ENCODE assay signal across 13 cellular contexts in genomic region chr11:71947498-71947897, GRCh38. TPM values are rescaled to one million over a fixed set of nuclear protein-coding genes. Genes with fewer than 3 reads are reported as not detected.
A peak's percentile ranks its signal among the peaks of the same experiment; 100 is the strongest.
DNase-seq lines count a peak whose midpoint lies in the region; ATAC-seq, FAIRE-seq and TF ChIP-seq lines count a peak whose summit lies in the region.
"Had no signal": no experiment of that assay in that cellular context is flagged by ENCODE, and none has a peak within 500 bp of the region (broad histone marks: within the 10 kb centered on the region; RNA-seq: fewer than 3 reads in every experiment).

No MANE protein-coding gene starts in this region.

- H3K27ac ChIP-seq in endothelial cell of umbilical vein (ENCODE audit: insufficient read depth, low read depth, low read length), result peak overlapping the region; percentile 89
- no peak overlapping the region for H3K27ac ChIP-seq in CD8-positive, alpha-beta T cell (ENCODE audit: low read depth, low read length)
- H3K27ac ChIP-seq: adrenal gland, neutrophil had no signal

- H3K4me3 ChIP-seq in endothelial cell of umbilical vein (replicated peaks in 1 of 3; ENCODE audit: insufficient read depth in 1 of 3, low read depth in 1 of 3, low read length in 3 of 3), result no peak overlapping the region
- no peak overlapping the region for H3K4me3 ChIP-seq in CD8-positive, alpha-beta T cell (ENCODE audit: low read depth, low read length)
- H3K4me3 ChIP-seq: adrenal gland had no signal

- TF ChIP-seq CTCF in endothelial cell of umbilical vein (IDR thresholded peaks at IDR 0.05; ENCODE audit: extremely low read depth in 1 of 2, insufficient read depth in 1 of 2, low read depth in 1 of 2, low read length in 2 of 2), result no peak
- TF ChIP-seq CTCF in CD8-positive, alpha-beta T cell (IDR thresholded peaks at IDR 0.05), result no peak

- intact Hi-C loops in activated CD4-positive, alpha-beta T cell treated with anti-CD3 and anti-CD28 coated beads for 36 hours (cut with DNase I, micrococcal nuclease), result no loop called here
- intact Hi-C loops in endothelial cell of umbilical vein (cut with micrococcal nuclease), result no loop called here
- intact Hi-C loops in CD8-positive, alpha-beta T cell (cut with DNase I, micrococcal nuclease), result no loop called here

- H2AFZ ChIP-seq in endothelial cell of umbilical vein (ENCODE audit: low read depth, low read length), result no peak overlapping the region

- H3K4me3 Mint-ChIP-seq in activated CD4-positive, alpha-beta T cell treated with anti-CD3 and anti-CD28 coated beads for 36 hours, result no peak overlapping the region
- H3K4me3 Mint-ChIP-seq in CD8-positive, alpha-beta T cell, result no peak overlapping the region
- H3K4me3 Mint-ChIP-seq in naive thymus-derived CD8-positive, alpha-beta T cell, result no peak overlapping the region

- dilution Hi-C loops in endothelial cell of umbilical vein (cut with MboI; ENCODE audit: extremely low pct_ligation_motif_present, low sequenced_read_pairs), result no loop called here

- ATAC-seq in activated CD4-positive, alpha-beta T cell treated with anti-CD3 and anti-CD28 coated beads for 36 hours, result peak; percentile 48
- ATAC-seq in CD8-positive, alpha-beta T cell, result no peak
- no peak for ATAC-seq in naive thymus-derived CD8-positive, alpha-beta T cell

- peaks cover 4% of the 10 kb centered on the region for H3K36me3 Mint-ChIP-seq in activated CD4-positive, alpha-beta T cell treated with anti-CD3 and anti-CD28 coated beads for 36 hours (ENCODE audit: low read depth)
- H3K36me3 Mint-ChIP-seq in CD8-positive, alpha-beta T cell, result peaks cover 13% of the 10 kb centered on the region
- peaks cover 0 to 21% (median 0%) of the 10 kb centered on the region in 3 donors for H3K36me3 Mint-ChIP-seq in naive thymus-derived CD8-positive, alpha-beta T cell

- no peaks in the 10 kb centered on the region for H3K36me3 ChIP-seq in endothelial cell of umbilical vein (ENCODE audit: control insufficient read depth in 2 of 2, extremely low read depth in 1 of 2, insufficient read depth in 2 of 2, low read length in 2 of 2)
- H3K36me3 ChIP-seq in CD8-positive, alpha-beta T cell (ENCODE audit: insufficient read depth, low read length), result no peaks in the 10 kb centered on the region
- H3K36me3 ChIP-seq: adrenal gland, neutrophil had no signal

- DNase-seq in activated CD4-positive, alpha-beta T cell treated with anti-CD3 and anti-CD28 coated beads for 36 hours, result no peak
- no peak for DNase-seq in activated CD4-positive, alpha-beta T cell treated with anti-CD3 and anti-CD28 coated beads, Interleukin-2, amount 50 U/mL, for 48 hours
- DNase-seq in RCC 7860 (ENCODE audit: low spot score), result peak; percentile 25
- no peak for DNase-seq in endothelial cell of umbilical vein (ENCODE audit: low read depth, low spot score)
- DNase-seq in renal cortical epithelial cell (ENCODE audit: low read depth), result peak; percentile 50
- no peak for DNase-seq in SKM-1 treated with dmso at 0.1 percent for 144 hours (lab: John Stamatoyannopoulos, UW; ENCODE audit: unreplicated experiment)
- DNase-seq in CD8-positive, alpha-beta T cell, result no peak
- DNase-seq in naive thymus-derived CD8-positive, alpha-beta T cell, result no peak
- DNase-seq: activated CD8-positive, alpha-beta memory T cell treated with anti-CD3 and anti-CD28 coated beads, Interleukin-2, amount 50 U/mL, for 48 hours; H7; NCI-H2107 had no signal

- BruUV-seq in endothelial cell of umbilical vein (replicated peaks; lab: Mats Ljungman, UMichigan), result no TSS peak

- peaks cover 82% of the 10 kb centered on the region for H3K79me2 ChIP-seq in endothelial cell of umbilical vein (ENCODE audit: control insufficient read depth, insufficient read depth, low read length)

- CTCF ChIA-PET in activated CD4-positive, alpha-beta T cell treated with anti-CD3 and anti-CD28 coated beads for 36 hours (lab: Charles Lee), result interaction anchor here (0.6 kb wide), 1 partner anchor 91 kb away, joined by 3 read pairs; no protein-coding TSS in a partner anchor
- CTCF ChIA-PET in endothelial cell of umbilical vein (lab: Charles Lee), result interaction anchor here (1.2 to 1.5 kb wide), 3 partner anchors 14 to 30 kb away, joined by 3 to 4 read pairs (median 4); no protein-coding TSS in a partner anchor
- CTCF ChIA-PET in CD8-positive, alpha-beta T cell (lab: Charles Lee), result no interaction called here

- H3K9ac ChIP-seq in endothelial cell of umbilical vein (replicated peaks; ENCODE audit: extremely low read depth, insufficient read depth, low read length), result no peak overlapping the region

- no peaks in the 10 kb centered on the region for H3K9me1 ChIP-seq in endothelial cell of umbilical vein (replicated peaks; ENCODE audit: control insufficient read depth, extremely low read depth, insufficient read depth, low read length)

- POLR2A ChIA-PET in activated CD4-positive, alpha-beta T cell treated with anti-CD3 and anti-CD28 coated beads for 36 hours (lab: Charles Lee), result no interaction called here
- POLR2A ChIA-PET in endothelial cell of umbilical vein (lab: Charles Lee), result no interaction called here
- POLR2A ChIA-PET in CD8-positive, alpha-beta T cell (lab: Charles Lee), result no interaction called here
- POLR2A ChIA-PET in naive thymus-derived CD8-positive, alpha-beta T cell (lab: Charles Lee), result no interaction called here

- H3K27me3 ChIP-seq in endothelial cell of umbilical vein (ENCODE audit: control insufficient read depth in 2 of 2, insufficient read depth in 2 of 2, low read length in 2 of 2), result no peaks in the 10 kb centered on the region
- no peaks in the 10 kb centered on the region for H3K27me3 ChIP-seq in CD8-positive, alpha-beta T cell (ENCODE audit: insufficient read depth, low read length)
- H3K27me3 ChIP-seq: adrenal gland, neutrophil had no signal

- peak overlapping the region; percentile 28 for H3K27ac Mint-ChIP-seq in activated CD4-positive, alpha-beta T cell treated with anti-CD3 and anti-CD28 coated beads for 36 hours
- no peak overlapping the region for H3K27ac Mint-ChIP-seq in CD8-positive, alpha-beta T cell
- H3K27ac Mint-ChIP-seq in naive thymus-derived CD8-positive, alpha-beta T cell, result peak overlapping the region in 2 of 10 donors; percentile 3 to 31

- H3K4me1 ChIP-seq in endothelial cell of umbilical vein (ENCODE audit: control insufficient read depth, extremely low read depth, insufficient read depth, low read length), result peaks cover 64% of the 10 kb centered on the region
- H3K4me1 ChIP-seq in CD8-positive, alpha-beta T cell (ENCODE audit: insufficient read depth, low read length), result no peaks in the 10 kb centered on the region

- no peak for TF ChIP-seq POLR2A in endothelial cell of umbilical vein (IDR thresholded peaks at IDR 0.05; ENCODE audit: low read depth, low read length)

- H3K4me1 Mint-ChIP-seq in activated CD4-positive, alpha-beta T cell treated with anti-CD3 and anti-CD28 coated beads for 36 hours, result peaks cover 26% of the 10 kb centered on the region
- peaks cover 13% of the 10 kb centered on the region for H3K4me1 Mint-ChIP-seq in CD8-positive, alpha-beta T cell (ENCODE audit: low read depth)
- H3K4me1 Mint-ChIP-seq in naive thymus-derived CD8-positive, alpha-beta T cell, result peaks cover 11 to 31% (median 25%) of the 10 kb centered on the region in 4 donors

- H4K20me1 ChIP-seq in endothelial cell of umbilical vein (replicated peaks; ENCODE audit: control insufficient read depth, extremely low read depth, insufficient read depth, low read length), result no peaks in the 10 kb centered on the region

- H3K9me3 Mint-ChIP-seq in activated CD4-positive, alpha-beta T cell treated with anti-CD3 and anti-CD28 coated beads for 36 hours (ENCODE audit: low read depth), result no peaks in the 10 kb centered on the region
- H3K9me3 Mint-ChIP-seq in CD8-positive, alpha-beta T cell, result no peaks in the 10 kb centered on the region
- no peaks in the 10 kb centered on the region for H3K9me3 Mint-ChIP-seq in naive thymus-derived CD8-positive, alpha-beta T cell

- H3K9me3 ChIP-seq in endothelial cell of umbilical vein (replicated peaks; ENCODE audit: control insufficient read depth, insufficient read depth, low read length), result no peaks in the 10 kb centered on the region
- no peaks in the 10 kb centered on the region for H3K9me3 ChIP-seq in CD8-positive, alpha-beta T cell (ENCODE audit: low read length)
- H3K9me3 ChIP-seq: adrenal gland, neutrophil had no signal

- H3K4me2 ChIP-seq in endothelial cell of umbilical vein (ENCODE audit: insufficient read depth, low read length), result no peak overlapping the region

- FAIRE-seq in RCC 7860 (lab: Jason Lieb, UNC), result no peak
- FAIRE-seq in endothelial cell of umbilical vein (lab: Jason Lieb, UNC), result no peak

- no peaks in the 10 kb centered on the region for H3K27me3 Mint-ChIP-seq in activated CD4-positive, alpha-beta T cell treated with anti-CD3 and anti-CD28 coated beads for 36 hours
- no peaks in the 10 kb centered on the region for H3K27me3 Mint-ChIP-seq in CD8-positive, alpha-beta T cell (ENCODE audit: low read depth)
- H3K27me3 Mint-ChIP-seq in naive thymus-derived CD8-positive, alpha-beta T cell, result no peaks in the 10 kb centered on the region

RNA-seq across cellular contexts. Expression of gene RNF121, which starts 18.7 kb away (rescaled TPM):
- 10 to 100 TPM; 28.7 to 29.5 TPM for total RNA-seq in activated CD4-positive, alpha-beta T cell treated with anti-CD3 and anti-CD28 coated beads for 36 hours
- total RNA-seq in endothelial cell of umbilical vein (61.4 and 61.7 TPM in 2 replicates), renal cortical epithelial cell (44.1 and 84.4 TPM in 2 replicates)
- polyA plus RNA-seq in endothelial cell of umbilical vein, result 86.6 and 99.9 TPM in 2 replicates
- polyA plus RNA-seq in endothelial cell of umbilical vein (2011; cell fraction: cytosol; rRNA removed), result 74.3 and 92.8 TPM in 2 replicates
- 173 and 190 TPM in 2 replicates for polyA plus RNA-seq in endothelial cell of umbilical vein (2011; cell fraction: nucleus; rRNA removed)
- polyA plus RNA-seq in endothelial cell of umbilical vein (2012), result 136 and 160 TPM in 2 replicates
- polyA minus RNA-seq in endothelial cell of umbilical vein, result 202 and 205 TPM in 2 replicates
- polyA minus RNA-seq in endothelial cell of umbilical vein (2011; cell fraction: cytosol; rRNA and poly(A)+ RNA removed), result 20.1 TPM
- 87.9 and 123 TPM in 2 replicates for polyA minus RNA-seq in endothelial cell of umbilical vein (2011; cell fraction: nucleus; rRNA and poly(A)+ RNA removed)
- total RNA-seq in CD8-positive, alpha-beta T cell, result 1 to 10 TPM; 8.5 to 9.0 TPM
- total RNA-seq in naive thymus-derived CD8-positive, alpha-beta T cell, result 10 to 100 TPM; 26.1 to 32.0 TPM
- 1 to 10 TPM; 5.7 to 9.4 (median 7.7) TPM for polyA plus RNA-seq in naive thymus-derived CD8-positive, alpha-beta T cell

RNA-seq across cellular contexts. Expression of gene XNDC1N, which starts 19.1 kb away (rescaled TPM):
- total RNA-seq in activated CD4-positive, alpha-beta T cell treated with anti-CD3 and anti-CD28 coated beads for 36 hours, result 10 to 100 TPM; 11.3 to 19.0 TPM
- total RNA-seq in endothelial cell of umbilical vein (8.9 and 9.0 TPM in 2 replicates), renal cortical epithelial cell (8.5 and 10.5 TPM in 2 replicates)
- polyA plus RNA-seq in endothelial cell of umbilical vein, result 3.0 and 3.5 TPM in 2 replicates
- polyA plus RNA-seq in endothelial cell of umbilical vein (2011; cell fraction: cytosol; rRNA removed), result 3.7 and 4.2 TPM in 2 replicates
- 9.4 and 13.4 TPM in 2 replicates for polyA plus RNA-seq in endothelial cell of umbilical vein (2011; cell fraction: nucleus; rRNA removed)
- polyA plus RNA-seq in endothelial cell of umbilical vein (2012), result 3.5 and 4.3 TPM in 2 replicates
- 9.9 and 11.6 TPM in 2 replicates for polyA minus RNA-seq in endothelial cell of umbilical vein
- 12.6 TPM for polyA minus RNA-seq in endothelial cell of umbilical vein (2011; cell fraction: cytosol; rRNA and poly(A)+ RNA removed)
- 22.2 and 23.2 TPM in 2 replicates for polyA minus RNA-seq in endothelial cell of umbilical vein (2011; cell fraction: nucleus; rRNA and poly(A)+ RNA removed)
- 10 to 100 TPM; 11.7 to 12.6 TPM for total RNA-seq in CD8-positive, alpha-beta T cell
- total RNA-seq in naive thymus-derived CD8-positive, alpha-beta T cell, result 10 to 100 TPM; 24.3 to 26.5 TPM
- 1 to 10 TPM; 2.6 to 7.4 (median 6.2) TPM for polyA plus RNA-seq in naive thymus-derived CD8-positive, alpha-beta T cell

RNA-seq across cellular contexts. Expression of gene IL18BP, which starts 51.2 kb away (rescaled TPM):
- total RNA-seq in activated CD4-positive, alpha-beta T cell treated with anti-CD3 and anti-CD28 coated beads for 36 hours, result 10 to 100 TPM in 1 of 2 experiments, 1 to 10 TPM in 1; 8.4 to 10.2 TPM
- total RNA-seq in endothelial cell of umbilical vein (12.9 and 13.0 TPM in 2 replicates), renal cortical epithelial cell (1.6 and 4.8 TPM in 2 replicates)
- 20.1 and 25.1 TPM in 2 replicates for polyA plus RNA-seq in endothelial cell of umbilical vein
- polyA plus RNA-seq in endothelial cell of umbilical vein (2011; cell fraction: cytosol; rRNA removed), result 5.1 TPM in 2 replicates
- 72.6 and 88.6 TPM in 2 replicates for polyA plus RNA-seq in endothelial cell of umbilical vein (2011; cell fraction: nucleus; rRNA removed)
- polyA plus RNA-seq in endothelial cell of umbilical vein (2012), result 13.8 and 16.7 TPM in 2 replicates
- polyA minus RNA-seq in endothelial cell of umbilical vein, result 22.5 and 24.7 TPM in 2 replicates
- polyA minus RNA-seq in endothelial cell of umbilical vein (2011; cell fraction: cytosol; rRNA and poly(A)+ RNA removed), result 3.0 TPM
- 31.6 and 40.1 TPM in 2 replicates for polyA minus RNA-seq in endothelial cell of umbilical vein (2011; cell fraction: nucleus; rRNA and poly(A)+ RNA removed)
- 10 to 100 TPM; 13.7 to 13.8 TPM for total RNA-seq in CD8-positive, alpha-beta T cell
- total RNA-seq in naive thymus-derived CD8-positive, alpha-beta T cell, result 10 to 100 TPM; 15.1 to 19.6 TPM
- 10 to 100 TPM in 1 of 3 donors, 1 to 10 TPM in 2; 7.4 to 15.8 (median 8.6) TPM for polyA plus RNA-seq in naive thymus-derived CD8-positive, alpha-beta T cell

Comparison
In these comparisons a context has a peak if more than half of its experiments do, and no peak if none do; other contexts are left out.
1. DNase-seq: peak in RCC 7860 (single experiment) and renal cortical epithelial cell (single experiment); none in activated CD4-positive, alpha-beta T cell treated with anti-CD3 and anti-CD28 coated beads for 36 hours (single experiment), activated CD4-positive, alpha-beta T cell treated with anti-CD3 and anti-CD28 coated beads, Interleukin-2, amount 50 U/mL, for 48 hours (0 of 2), endothelial cell of umbilical vein (single experiment), SKM-1 treated with dmso at 0.1 percent for 144 hours (single experiment), CD8-positive, alpha-beta T cell (0 of 7) and naive thymus-derived CD8-positive, alpha-beta T cell (0 of 10).